ENCODE assay signal across 8 cellular contexts in genomic region chr9:120876842-120877240, GRCh38. TPM values are rescaled to one million over a fixed set of nuclear protein-coding genes. Genes with fewer than 3 reads are reported as not detected.
A peak's percentile ranks its signal among the peaks of the same experiment; 100 is the strongest.
DNase-seq lines count a peak whose midpoint lies in the region; ATAC-seq, FAIRE-seq and TF ChIP-seq lines count a peak whose summit lies in the region.

PHF19 (minus strand) TSS chr9:120877188; CDS start chr9:120874741, 2,447 bp downstream.

- no peak for TF ChIP-seq CTCF in GM12878 (IDR thresholded peaks at IDR 0.05 in 2 of 3, conservative IDR thresholded peaks at IDR 0.05 in 1 of 3; ENCODE audit: control insufficient read depth in 2 of 3, extremely low read depth in 1 of 3, insufficient read depth in 1 of 3, low read depth in 3 of 3, low read length in 3 of 3)
- TF ChIP-seq CTCF in GM13977 (IDR thresholded peaks at IDR 0.05; ENCODE audit: extremely low read depth, insufficient read depth, missing control alignments) = no peak

- SMC1A ChIA-PET in GM12878 (lab: Charles Lee; ENCODE audit: uncharacterized antibody, unreplicated experiment) = interaction anchor here (1.0 to 2.4 kb wide), 3 partner anchors 43 to 50 kb away, joined by 3 to 5 read pairs (median 4); partner anchors contain the start of gene TRAF1

- 2% methylated on average over 21 of the region's 45 CpGs for WGBS in GM12878 (ENCODE audit: insufficient coverage, insufficient replicate concordance, low lambda C conversion rate, missing lambda C conversion rate)

- no peaks in the 10 kb centered on the region for H3K27me3 ChIP-seq in GM12878 (replicated peaks in 1 of 2; ENCODE audit: control insufficient read depth in 2 of 2, insufficient read depth in 2 of 2, low read length in 1 of 2)

- CTCF ChIA-PET in GM12878 (lab: Yijun Ruan, JAX) = interaction anchor here (1.0 to 1.7 kb wide), 4 partner anchors 9 to 105 kb away, joined by 3 to 4 read pairs (median 4); no protein-coding TSS in a partner anchor

- peak within 1 kb of the TSS; percentile 92 for H3K9ac ChIP-seq in GM12878 (ENCODE audit: control insufficient read depth, insufficient read depth, low read length)

- H4K20me1 ChIP-seq in GM12878 (ENCODE audit: control insufficient read depth, insufficient read depth) = no peaks in the 10 kb centered on the region

- peaks cover 27% of the 10 kb centered on the region for H3K4me1 ChIP-seq in GM12878 (ENCODE audit: control insufficient read depth, insufficient read depth, low read length)

- H3K36me3 ChIP-seq in GM12878 (ENCODE audit: control insufficient read depth in 2 of 2, insufficient read depth in 2 of 2, low read length in 1 of 2) = peaks cover 16 to 24% of the 10 kb centered on the region in 2 experiments

- peak; percentile 60 for TF ChIP-seq POLR2A in GM12878 (IDR thresholded peaks at IDR 0.05; ENCODE audit: low read depth, low read length)

- H2AFZ ChIP-seq in GM12878 (ENCODE audit: control insufficient read depth, low read depth, low read length) = peak within 1 kb of the TSS; percentile 90

- ATAC-seq in HG02610 (IDR thresholded peaks at IDR 0.05; ENCODE audit: unreplicated experiment) = peak; percentile 6
- ATAC-seq in GM12878 = peak; percentile 11

- no peak for TF ChIP-seq RAD21 in GM12878 (IDR thresholded peaks at IDR 0.05; ENCODE audit: insufficient read depth, low read depth, low read length)

- peaks cover 39% of the 10 kb centered on the region for H3K79me2 ChIP-seq in GM12878 (ENCODE audit: control insufficient read depth, insufficient read depth, low read length)

- peak within 1 kb of the TSS; percentile 95 for H3K27ac ChIP-seq in GM12878 (ENCODE audit: control insufficient read depth, insufficient read depth)

- POLR2A ChIA-PET in GM12878 (lab: Charles Lee) = interaction anchor here (1.1 to 8.2 kb wide), 3 partner anchors 15 to 46 kb away, joined by 3 to 75 read pairs (median 5); no protein-coding TSS in a partner anchor

- FAIRE-seq in GM12878 (lab: Jason Lieb, UNC) = no peak

- H3K9me3 ChIP-seq in GM12878 (replicated peaks; ENCODE audit: control insufficient read depth, insufficient read depth, low read length) (no peaks in the 10 kb centered on the region), iPS-18c (ENCODE audit: control insufficient read depth, insufficient read depth, low read length) (no peaks in the 10 kb centered on the region)

- in situ Hi-C loops in GM12878 (cut with MboI) = no loop called here
- in situ Hi-C loops in GM13977 (cut with MboI; ENCODE audit: low pct_unique_long_range_greater_than_20kb, low sequenced_read_pairs, unreplicated experiment) = no loop called here

- intact Hi-C loops in GM12878 (cut with micrococcal nuclease; ENCODE audit: unreplicated experiment) = loop anchor here (1.0 to 5.0 kb wide), 4 partner anchors 9 to 85 kb away; partner anchors contain the start of gene FBXW2

- DNase-seq in activated CD4-positive, alpha-beta T cell treated with anti-CD3 and anti-CD28 coated beads for 48 hours = peak; percentile 68
- DNase-seq in activated CD4-positive, alpha-beta T cell treated with anti-CD3 and anti-CD28 coated beads for 4 hours = no peak
- peak; percentile 46 for DNase-seq in NOMO-1 treated with dmso at 0.1 percent for 144 hours (lab: John Stamatoyannopoulos, UW; ENCODE audit: unreplicated experiment)
- no peak for DNase-seq in GM12878 (ENCODE audit: low read depth, low spot score)
- DNase-seq in stimulated activated CD8-positive, alpha-beta memory T cell treated with anti-CD3 and anti-CD28 coated beads, Interleukin-4, amount 100 ng/mL, for 48 hours = peak; percentile 67
- DNase-seq in GM13977 (ENCODE audit: low spot score) = no peak

- no peak for TF ChIP-seq EP300 in GM12878 (IDR thresholded peaks at IDR 0.05; ENCODE audit: borderline replicate concordance in 1 of 2, control insufficient read depth in 1 of 2, low read depth in 2 of 2, low read length in 2 of 2)

- H3K4me2 ChIP-seq in GM12878 (ENCODE audit: control insufficient read depth, insufficient read depth) = peak within 1 kb of the TSS; percentile 94

- RAD21 ChIA-PET in GM12878 (lab: Charles Lee; ENCODE audit: unreplicated experiment) = interaction anchor here (1.0 to 3.0 kb wide), 5 partner anchors 15 to 55 kb away, joined by 3 to 16 read pairs (median 4); partner anchors contain the start of gene TRAF1

- BruUV-seq in GM12878 (replicated peaks; lab: Mats Ljungman, UMichigan) = TSS peak; percentile 91

- H3K4me3 ChIP-seq in GM12878 = peak within 1 kb of the TSS; percentile 92
- peak within 1 kb of the TSS; percentile 62 for H3K4me3 ChIP-seq in iPS-18c (ENCODE audit: insufficient read depth, low read depth, low read length)

TF ChIP-seq in GM12878, 131 proteins besides CTCF, POLR2A, EP300 and RAD21:
- TF ChIP-seq CREM (IDR thresholded peaks at IDR 0.05; ENCODE audit: low read depth) (0 out of 2 replicates have a peak, but pooled peaks have one; percentile 14), MXI1 (IDR thresholded peaks at IDR 0.05; ENCODE audit: low read depth, low read length) (no peak), POU2F2 (IDR thresholded peaks at IDR 0.05; ENCODE audit: borderline replicate concordance, low read depth, low read length) (0 out of 3 replicates have a peak, but pooled peaks have one; percentile 13), HDGF (IDR thresholded peaks at IDR 0.05) (no peak), ZNF622 (IDR thresholded peaks at IDR 0.05) (no peak)

RNA-seq across cellular contexts. Expression of gene PHF19, which starts in this region (rescaled TPM):
- 127 and 130 TPM in 2 replicates for total RNA-seq in GM12878 (2013; cell fraction: nucleolus; rRNA removed)
- total RNA-seq in GM12878 (2014; rRNA removed) (74.9 and 81.1 TPM in 2 replicates), GM12878 (2014; rRNA removed; fragmentation: Illumina TruSeq; extraction: Trizol) (63.1 and 74.8 TPM in 2 replicates), GM12878 (2021) (116 and 133 TPM in 2 replicates)
- polyA plus RNA-seq in GM12878 (2011; ENCODE audit: low read depth) = 38.7 TPM
- polyA plus RNA-seq in GM12878 (2011; rRNA removed) (45.5 and 71.1 TPM in 2 replicates), GM12878 (2014; fragmentation: Illumina TruSeq; extraction: Trizol) (64.7 and 94.2 TPM in 2 replicates), GM12878 (2014; fragmentation: Nextera tagmentation; extraction: Ambion mirVana) (10 to 100 TPM; 26.0 to 50.2 TPM), GM12878 (2014; rRNA removed) (98.6 and 106 TPM in 2 replicates), GM12878 (2016; fragmentation: Nextera tagmentation; extraction: Ambion mirVana) (100 to 1,000 TPM in 1 of 2 experiments, 10 to 100 TPM in 1; 97.9 to 113 TPM)
- polyA plus RNA-seq in GM12878 (2011; cell fraction: cytosol; rRNA removed) = 118 and 119 TPM in 2 replicates
- polyA plus RNA-seq in GM12878 (2011; cell fraction: nucleus; rRNA removed) = 334 and 350 TPM in 2 replicates
- polyA plus RNA-seq in GM12878 (2012) = 63.6 and 78.6 TPM in 2 replicates
- 85.9 and 103 TPM in 2 replicates for polyA minus RNA-seq in GM12878 (2011; rRNA and poly(A)+ RNA removed)
- 31.7 and 47.3 TPM in 2 replicates for polyA minus RNA-seq in GM12878 (2011; cell fraction: cytosol; rRNA and poly(A)+ RNA removed)
- polyA minus RNA-seq in GM12878 (2011; cell fraction: nucleus; rRNA and poly(A)+ RNA removed) = 69.5 and 128 TPM in 2 replicates

Comparison
In these comparisons a context has a peak if more than half of its experiments do, and no peak if none do; other contexts are left out.
1. DNase-seq: peak in activated CD4-positive, alpha-beta T cell treated with anti-CD3 and anti-CD28 coated beads for 48 hours (single experiment), NOMO-1 treated with dmso at 0.1 percent for 144 hours (single experiment) and stimulated activated CD8-positive, alpha-beta memory T cell treated with anti-CD3 and anti-CD28 coated beads, Interleukin-4, amount 100 ng/mL, for 48 hours (single experiment); none in activated CD4-positive, alpha-beta T cell treated with anti-CD3 and anti-CD28 coated beads for 4 hours (0 of 2), GM12878 (single experiment) and GM13977 (single experiment).